In genomic region chrX:44872319-44872816, GRCh38 we compare ENCODE assay signal across 8 cellular contexts. TPM values are rescaled to one million over a fixed set of nuclear protein-coding genes. Genes with fewer than 3 reads are reported as not detected.
DNase-seq lines count a peak whose midpoint lies in the region; ATAC-seq and TF ChIP-seq lines count a peak whose summit lies in the region.

No MANE protein-coding gene starts in this region.

- H3K4me1 Mint-ChIP-seq in T-helper 17 cell, result peaks cover 9% of the 10 kb centered on the region

- peak overlapping the region; percentile 92 to 93 for H3K9ac ChIP-seq in colonic mucosa (ENCODE audit: low read depth in 2 of 2, low read length in 2 of 2)

- TF ChIP-seq POLR2A in lower leg skin (IDR thresholded peaks at IDR 0.05), result no peak

- CTCF ChIA-PET in BJ (lab: Yijun Ruan, JAX), result no interaction called here

- H3K36me3 Mint-ChIP-seq in T-helper 17 cell (ENCODE audit: low read depth), result no peaks in the 10 kb centered on the region

- H3K4me1 ChIP-seq in colonic mucosa, result peaks cover 9% of the 10 kb centered on the region

- H3K27ac Mint-ChIP-seq in T-helper 17 cell, result peak overlapping the region; percentile 67

- peak overlapping the region; percentile 99 for H3K27ac ChIP-seq in colonic mucosa

- H3K4me3 Mint-ChIP-seq in T-helper 17 cell, result peak overlapping the region; percentile 91

- WGBS in lower leg skin, 2 donors, result 0% methylated on average over 9 to 34 of the region's 57 CpGs

- no peaks in the 10 kb centered on the region for H3K9me3 ChIP-seq in T-helper 17 cell (ENCODE audit: control insufficient read depth, low read length, poor library complexity, severe bottlenecking)
- no peaks in the 10 kb centered on the region for H3K9me3 ChIP-seq in colonic mucosa

- H3K36me3 ChIP-seq in BJ (ENCODE audit: control insufficient read depth, insufficient read depth, low read length) (no peaks in the 10 kb centered on the region), colonic mucosa (no peaks in the 10 kb centered on the region)

- POLR2A ChIA-PET in BJ (lab: Charles Lee), result no interaction called here

- TF ChIP-seq CTCF in BJ (IDR thresholded peaks at IDR 0.05; ENCODE audit: insufficient read depth, low read depth, low read length), result no peak
- TF ChIP-seq CTCF in colonic mucosa (IDR thresholded peaks at IDR 0.05), result no peak
- TF ChIP-seq CTCF in lower leg skin (IDR thresholded peaks at IDR 0.05), result no peak

- intact Hi-C loops in colonic mucosa (cut with DNase I), result loop anchor here (10.0 kb wide), 1 partner anchor 192 kb away; no protein-coding TSS in a partner anchor
- intact Hi-C loops in lower leg skin (cut with DNase I; ENCODE audit: low total_unique reads), result no loop called here

- H3K27me3 Mint-ChIP-seq in T-helper 17 cell, result no peaks in the 10 kb centered on the region

- peak; percentile 35 for ATAC-seq in GM18909 (IDR thresholded peaks at IDR 0.05; ENCODE audit: poor library complexity, unreplicated experiment)
- peak; percentile 31 for ATAC-seq in HG03159 (IDR thresholded peaks at IDR 0.05; ENCODE audit: unreplicated experiment)
- peak; percentile 31 for ATAC-seq in T-helper 17 cell

- H3K27me3 ChIP-seq in BJ (ENCODE audit: control insufficient read depth, insufficient read depth, low read length), result no peaks in the 10 kb centered on the region
- H3K27me3 ChIP-seq in colonic mucosa, result no peaks in the 10 kb centered on the region

- peak overlapping the region; percentile 62 for H3K4me3 ChIP-seq in BJ (ENCODE audit: low read depth, low read length)
- peak overlapping the region; percentile 93 for H3K4me3 ChIP-seq in colonic mucosa
- peak overlapping the region; percentile 46 for H3K4me3 ChIP-seq in lower leg skin (ENCODE audit: low read depth, poor library complexity, severe bottlenecking)

- DNase-seq in BJ (ENCODE audit: low read depth) (no peak), T-helper 17 cell (peak in 1 of 3 donors; percentile 10), colonic mucosa (peak; percentile 63), lower leg skin (ENCODE audit: low spot score in 2 of 2) (peak; percentile 16 to 92), DMS79 treated with DMSO at 0.1 percent for 48 hours (lab: John Stamatoyannopoulos, UW) (no peak)
- peak in 4 of 6 experiments; percentile 27 to 81 (median 50) for DNase-seq in stimulated activated naive CD4-positive, alpha-beta T cell (lab: John Stamatoyannopoulos, UW)

RNA-seq across cellular contexts. Expression of gene KDM6A, which starts 0.6 kb away (rescaled TPM):
- 5.4 and 7.6 TPM in 2 replicates for polyA plus RNA-seq in BJ (2011; rRNA removed)
- 18.0 and 19.0 TPM in 2 replicates for polyA minus RNA-seq in BJ (2011; rRNA and poly(A)+ RNA removed)
- total RNA-seq in T-helper 17 cell (10 to 100 TPM; 53.9 to 60.7 TPM), colonic mucosa (10 to 100 TPM; 31.6 to 45.3 TPM), lower leg skin (10 to 100 TPM; 30.3 to 88.2 (median 43.7) TPM)

RNA-seq across cellular contexts. Expression of gene DUSP21, which starts 28.5 kb away (rescaled TPM):
- polyA plus RNA-seq in BJ (2011; rRNA removed), result not detected in 2 replicates
- not detected in 2 replicates for polyA minus RNA-seq in BJ (2011; rRNA and poly(A)+ RNA removed)
- total RNA-seq in T-helper 17 cell (not detected), colonic mucosa (not detected), lower leg skin (not detected)

Comparison
In these comparisons a context has a peak if more than half of its experiments do, and no peak if none do; other contexts are left out.
1. DNase-seq: peak in colonic mucosa (single experiment), lower leg skin (2 of 2) and stimulated activated naive CD4-positive, alpha-beta T cell (4 of 6); none in BJ (single experiment) and DMS79 treated with DMSO at 0.1 percent for 48 hours (single experiment).
2. Peak in every context shown above with its lines, with median percentiles within 50 percentile points of each other: H3K4me3 ChIP-seq and ATAC-seq.